ENCODE assay signal across 23 cellular contexts in the genomic region with DNA sequence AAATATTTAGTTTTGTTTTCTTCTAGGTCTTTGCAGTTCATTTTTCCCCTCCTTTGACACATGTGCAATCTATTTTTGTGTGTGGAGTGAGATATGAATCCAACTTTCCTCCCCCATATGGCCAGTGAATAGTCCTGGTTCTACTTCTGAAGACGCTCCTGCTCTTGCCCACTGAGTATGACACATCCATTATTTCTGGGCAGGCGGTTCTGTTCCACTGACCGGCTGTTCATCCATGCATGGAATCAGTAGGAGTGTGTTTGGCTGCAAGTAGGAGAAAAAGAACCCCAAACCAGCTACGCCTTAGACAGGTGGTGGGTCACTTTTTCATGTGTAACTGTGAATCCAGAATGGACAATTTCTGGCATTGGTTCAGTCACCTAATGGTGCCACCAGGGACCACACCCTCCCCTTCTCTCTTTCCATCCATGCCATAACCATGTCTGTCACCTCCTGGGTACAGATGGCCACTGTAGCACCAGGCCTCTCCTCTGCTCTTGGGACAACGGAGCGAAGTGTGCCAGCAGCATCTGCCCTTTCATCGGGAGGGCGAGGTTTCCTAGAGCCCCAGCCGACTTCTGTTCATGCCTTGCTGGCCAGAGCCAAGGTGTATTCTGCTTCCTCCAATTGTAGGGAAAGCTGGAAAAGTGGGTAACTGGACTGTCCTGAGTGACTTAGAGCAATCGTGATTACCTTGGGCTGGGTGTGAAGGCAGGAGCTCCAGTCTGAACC. TPM values are rescaled to one million over a fixed set of nuclear protein-coding genes. Genes with fewer than 3 reads are reported as not detected.
"Had no signal": no experiment of that assay in that cellular context is flagged by ENCODE, and none has a peak within 500 bp of the region (broad histone marks: within the 10 kb centered on the region; RNA-seq: fewer than 3 reads in every experiment).

No MANE protein-coding gene starts in this region.

- H3K36me3 ChIP-seq: colonic mucosa, left ventricle myocardium inferior, neutrophil, stomach had no signal

- FAIRE-seq: kidney had no signal

- H3K27me3 ChIP-seq: colonic mucosa, neutrophil, testis had no signal

- H3K4me3 ChIP-seq: colonic mucosa, left ventricle myocardium inferior, mucosa of descending colon, skin epidermis, stomach, testis had no signal

- H3K9me3 ChIP-seq: colonic mucosa, left ventricle myocardium inferior, mucosa of descending colon, neutrophil, stomach, testis had no signal

- H3K4me1 Mint-ChIP-seq: activated CD4-positive, alpha-beta T cell treated with anti-CD3 and anti-CD28 coated beads for 36 hours; activated naive CD8-positive, alpha-beta T cell treated with anti-CD3 and anti-CD28 coated beads, Interleukin-2, amount 10 ng/mL, durations not matched to agents 7 days and 5 days; brain; natural killer cell; stimulated activated effector memory CD8-positive, alpha-beta T cell treated with anti-CD3 and anti-CD28 coated beads, Interleukin-12 subunit alpha, Interleukin-12 subunit beta, amount 100 ng/mL, for 72 hours; WTC11 had no signal

- H3K4me1 ChIP-seq: colonic mucosa, left ventricle myocardium inferior, stomach, testis had no signal

- H3K4me3 Mint-ChIP-seq: activated CD4-positive, alpha-beta T cell treated with anti-CD3 and anti-CD28 coated beads for 36 hours; activated naive CD8-positive, alpha-beta T cell treated with anti-CD3 and anti-CD28 coated beads, Interleukin-2, amount 10 ng/mL, durations not matched to agents 7 days and 5 days; brain; natural killer cell; stimulated activated effector memory CD8-positive, alpha-beta T cell treated with anti-CD3 and anti-CD28 coated beads, Interleukin-12 subunit alpha, Interleukin-12 subunit beta, amount 100 ng/mL, for 72 hours; type B pancreatic cell; WTC11 had no signal

- H3K27ac Mint-ChIP-seq: activated CD4-positive, alpha-beta T cell treated with anti-CD3 and anti-CD28 coated beads for 36 hours; activated naive CD8-positive, alpha-beta T cell treated with anti-CD3 and anti-CD28 coated beads, Interleukin-2, amount 10 ng/mL, durations not matched to agents 7 days and 5 days; brain; natural killer cell; stimulated activated effector memory CD8-positive, alpha-beta T cell treated with anti-CD3 and anti-CD28 coated beads, Interleukin-12 subunit alpha, Interleukin-12 subunit beta, amount 100 ng/mL, for 72 hours; type B pancreatic cell; WTC11 had no signal

- H3K27ac ChIP-seq: colonic mucosa, left ventricle myocardium inferior, neutrophil, skin epidermis, stomach, testis had no signal

- H3K9me3 Mint-ChIP-seq: activated naive CD8-positive, alpha-beta T cell treated with anti-CD3 and anti-CD28 coated beads, Interleukin-2, amount 10 ng/mL, durations not matched to agents 7 days and 5 days; natural killer cell; stimulated activated effector memory CD8-positive, alpha-beta T cell treated with anti-CD3 and anti-CD28 coated beads, Interleukin-12 subunit alpha, Interleukin-12 subunit beta, amount 100 ng/mL, for 72 hours; type B pancreatic cell; WTC11 had no signal

- H3K36me3 Mint-ChIP-seq: activated naive CD8-positive, alpha-beta T cell treated with anti-CD3 and anti-CD28 coated beads, Interleukin-2, amount 10 ng/mL, durations not matched to agents 7 days and 5 days; brain; natural killer cell; stimulated activated effector memory CD8-positive, alpha-beta T cell treated with anti-CD3 and anti-CD28 coated beads, Interleukin-12 subunit alpha, Interleukin-12 subunit beta, amount 100 ng/mL, for 72 hours; type B pancreatic cell; WTC11 had no signal

- ATAC-seq: activated CD4-positive, alpha-beta T cell treated with anti-CD3 and anti-CD28 coated beads for 36 hours; mucosa of descending colon; natural killer cell; stimulated activated effector memory CD8-positive, alpha-beta T cell treated with anti-CD3 and anti-CD28 coated beads, Interleukin-12 subunit alpha, Interleukin-12 subunit beta, amount 100 ng/mL, for 72 hours; WTC11 had no signal

- DNase-seq: activated CD4-positive, alpha-beta T cell treated with anti-CD3 and anti-CD28 coated beads for 36 hours; activated CD4-positive, alpha-beta T cell treated with anti-CD3 and anti-CD28 coated beads, Interleukin-2, amount 50 U/mL, for 48 hours; activated naive CD8-positive, alpha-beta T cell treated with anti-CD3 and anti-CD28 coated beads, Interleukin-2, amount 10 ng/mL, durations not matched to agents 7 days and 5 days; colonic mucosa; foreskin melanocyte; kidney; left ventricle myocardium inferior; mammary epithelial cell; mucosa of descending colon; natural killer cell; stimulated activated CD4-positive, alpha-beta T cell treated with anti-CD3 and anti-CD28 coated beads, Interleukin-15, amount 100 ng/mL, for 24 hours; stimulated activated CD4-positive, alpha-beta T cell treated with anti-CD3 and anti-CD28 coated beads, Interleukin-4, amount 100 ng/mL, for 24 hours; stomach; SW 1271; testis had no signal

RNA-seq across cellular contexts. Expression of a gene that starts 32.1 kb away (rescaled TPM):
- total RNA-seq: activated naive CD8-positive, alpha-beta T cell treated with anti-CD3 and anti-CD28 coated beads, Interleukin-2, amount 10 ng/mL, durations not matched to agents 7 days and 5 days; colonic mucosa; fibroblast of lung; left ventricle myocardium inferior; mammary epithelial cell; natural killer cell; stomach; T-helper 2 cell treated with Interferon-gamma antibody and Interleukin-4, amounts not matched to agents 100 ng/mL and 5 ng/mL, for 36 hours; WTC11 had no signal
- polyA plus RNA-seq: fibroblast of lung, mammary epithelial cell, stomach had no signal
